15 cellular contexts compared by ENCODE assay signal in genomic region chr17:80888276-80889160, GRCh38.
DNase-seq lines count a peak whose midpoint lies in the region; ATAC-seq lines count a peak whose summit lies in the region.
"Had no signal": no experiment of that assay in that cellular context is flagged by ENCODE, and none has a peak within 500 bp of the region (broad histone marks: within the 10 kb centered on the region; RNA-seq: fewer than 3 reads in every experiment).

No MANE protein-coding gene starts in this region.

- intact Hi-C loops in naive thymus-derived CD4-positive, alpha-beta T cell (cut with micrococcal nuclease) = no loop called here

- no peak overlapping the region for H3K4me3 ChIP-seq in H7 (ENCODE audit: insufficient read depth, low read depth, low read length)
- H3K4me3 ChIP-seq in naive thymus-derived CD4-positive, alpha-beta T cell (ENCODE audit: low read length) = no peak overlapping the region
- H3K4me3 ChIP-seq: SK-N-MC, tibial nerve had no signal

- H3K27ac Mint-ChIP-seq in activated T-cell treated with anti-CD3 and anti-CD28 coated beads, Interleukin-2, amount 50 U/mL, for 72 hours = peak overlapping the region; percentile 20
- H3K27ac Mint-ChIP-seq in activated naive CD8-positive, alpha-beta T cell treated with anti-CD3 and anti-CD28 coated beads for 36 hours = peak overlapping the region; percentile 75
- H3K27ac Mint-ChIP-seq in naive thymus-derived CD4-positive, alpha-beta T cell = peak overlapping the region in 6 of 9 donors; percentile 54 to 88 (median 75)

- peak overlapping the region; percentile 50 to 72 for H3K4me3 Mint-ChIP-seq in activated T-cell treated with anti-CD3 and anti-CD28 coated beads, Interleukin-2, amount 50 U/mL, for 72 hours
- H3K4me3 Mint-ChIP-seq in activated naive CD8-positive, alpha-beta T cell treated with anti-CD3 and anti-CD28 coated beads for 36 hours = peak overlapping the region; percentile 24
- H3K4me3 Mint-ChIP-seq in naive thymus-derived CD4-positive, alpha-beta T cell = peak overlapping the region in 4 of 10 donors; percentile 18 to 75 (median 38)

- peaks cover 38 to 39% of the 10 kb centered on the region in 2 donors for H3K4me1 ChIP-seq in naive thymus-derived CD4-positive, alpha-beta T cell (ENCODE audit: control insufficient read depth in 2 of 2, insufficient read depth in 2 of 2, low read length in 2 of 2)
- H3K4me1 ChIP-seq: tibial nerve had no signal

- H3K9me3 ChIP-seq in naive thymus-derived CD4-positive, alpha-beta T cell (ENCODE audit: control insufficient read depth in 2 of 3, low read length in 3 of 3) = no peaks in the 10 kb centered on the region
- H3K9me3 ChIP-seq: tibial nerve had no signal

- H3K4me1 Mint-ChIP-seq in activated T-cell treated with anti-CD3 and anti-CD28 coated beads, Interleukin-2, amount 50 U/mL, for 72 hours (ENCODE audit: low read depth) = peaks cover 53% of the 10 kb centered on the region
- H3K4me1 Mint-ChIP-seq in activated naive CD8-positive, alpha-beta T cell treated with anti-CD3 and anti-CD28 coated beads for 36 hours = peaks cover 38% of the 10 kb centered on the region
- H3K4me1 Mint-ChIP-seq in naive thymus-derived CD4-positive, alpha-beta T cell = peaks cover 9 to 49% (median 37%) of the 10 kb centered on the region in 7 donors

- CTCF ChIA-PET in naive thymus-derived CD4-positive, alpha-beta T cell (lab: Charles Lee) = interaction anchor here (1.3 kb wide), 1 partner anchor 11 kb away, joined by 3 read pairs; no protein-coding TSS in a partner anchor

- no peak for DNase-seq in activated T-cell treated with anti-CD3 and anti-CD28 coated beads, Interleukin-2, amount 50 U/mL, for 72 hours
- DNase-seq in activated T-cell treated with anti-CD3 and anti-CD28 coated beads, Interleukin-2, amount 50 U/mL, for 48 hours = no peak
- DNase-seq in H7 = peak; percentile 22
- no peak for DNase-seq in activated naive CD8-positive, alpha-beta T cell treated with anti-CD3 and anti-CD28 coated beads for 36 hours
- DNase-seq in naive thymus-derived CD4-positive, alpha-beta T cell = no peak
- DNase-seq in DMS79 treated with DMSO at 0.1 percent for 48 hours (lab: John Stamatoyannopoulos, UW) = no peak
- DNase-seq: Calu3; hypothalamus; naive B cell; OCI-M1; stimulated activated CD4-positive, alpha-beta T cell treated with anti-CD3 and anti-CD28 coated beads, Interleukin-1b, Interleukin-23, amount 100 ng/mL, for 48 hours had no signal

- POLR2A ChIA-PET in naive thymus-derived CD4-positive, alpha-beta T cell (lab: Charles Lee) = interaction anchor here (1.4 kb wide), 1 partner anchor 11 kb away, joined by 4 read pairs; no protein-coding TSS in a partner anchor

- H3K27ac ChIP-seq in naive thymus-derived CD4-positive, alpha-beta T cell (ENCODE audit: low read depth, low read length) = no peak overlapping the region
- H3K27ac ChIP-seq: SK-N-MC, tibial nerve had no signal

- H3K36me3 ChIP-seq in H7 (replicated peaks; ENCODE audit: control insufficient read depth, insufficient read depth, low read length) = no peaks in the 10 kb centered on the region; the same call in 1 of the 2 replicates
- peaks cover 0 to 73% (median 15%) of the 10 kb centered on the region in 3 experiments for H3K36me3 ChIP-seq in naive thymus-derived CD4-positive, alpha-beta T cell (ENCODE audit: control insufficient read depth in 2 of 3, insufficient read depth in 3 of 3, low read length in 3 of 3)

- no peaks in the 10 kb centered on the region for H3K9me3 Mint-ChIP-seq in activated T-cell treated with anti-CD3 and anti-CD28 coated beads, Interleukin-2, amount 50 U/mL, for 72 hours
- no peaks in the 10 kb centered on the region for H3K9me3 Mint-ChIP-seq in activated naive CD8-positive, alpha-beta T cell treated with anti-CD3 and anti-CD28 coated beads for 36 hours
- H3K9me3 Mint-ChIP-seq in naive thymus-derived CD4-positive, alpha-beta T cell = no peaks in the 10 kb centered on the region
- H3K9me3 Mint-ChIP-seq: naive B cell had no signal

- peaks cover 12 to 19% of the 10 kb centered on the region in 2 donors for H3K36me3 Mint-ChIP-seq in activated T-cell treated with anti-CD3 and anti-CD28 coated beads, Interleukin-2, amount 50 U/mL, for 72 hours (ENCODE audit: insufficient read depth in 2 of 2)
- H3K36me3 Mint-ChIP-seq in activated naive CD8-positive, alpha-beta T cell treated with anti-CD3 and anti-CD28 coated beads for 36 hours = peaks cover 44% of the 10 kb centered on the region
- H3K36me3 Mint-ChIP-seq in naive thymus-derived CD4-positive, alpha-beta T cell = peaks cover 0 to 45% (median 12%) of the 10 kb centered on the region in 5 donors

- H3K27me3 ChIP-seq in H7 (ENCODE audit: control insufficient read depth, insufficient read depth, low read length) = no peaks in the 10 kb centered on the region
- no peaks in the 10 kb centered on the region for H3K27me3 ChIP-seq in naive thymus-derived CD4-positive, alpha-beta T cell (ENCODE audit: control insufficient read depth in 2 of 2, insufficient read depth in 2 of 2, low read length in 2 of 2)
- H3K27me3 ChIP-seq: tibial nerve had no signal

- H3K27me3 Mint-ChIP-seq in activated T-cell treated with anti-CD3 and anti-CD28 coated beads, Interleukin-2, amount 50 U/mL, for 72 hours (ENCODE audit: low read depth) = no peaks in the 10 kb centered on the region
- no peaks in the 10 kb centered on the region for H3K27me3 Mint-ChIP-seq in activated naive CD8-positive, alpha-beta T cell treated with anti-CD3 and anti-CD28 coated beads for 36 hours
- H3K27me3 Mint-ChIP-seq in naive thymus-derived CD4-positive, alpha-beta T cell = no peaks in the 10 kb centered on the region
- H3K27me3 Mint-ChIP-seq: naive B cell had no signal

- ATAC-seq in activated T-cell treated with anti-CD3 and anti-CD28 coated beads, Interleukin-2, amount 50 U/mL, for 72 hours (replicated peaks in 1 of 2) = no peak
- no peak for ATAC-seq in naive thymus-derived CD4-positive, alpha-beta T cell
- no peak for ATAC-seq in GM18498 (IDR thresholded peaks at IDR 0.05; ENCODE audit: unreplicated experiment)
- no peak for ATAC-seq in HG02852 (IDR thresholded peaks at IDR 0.05; ENCODE audit: unreplicated experiment)

Comparison
In these comparisons a context has a peak if more than half of its experiments do, and no peak if none do; other contexts are left out.
1. H3K27ac Mint-ChIP-seq: peak in every context shown above with its lines; median percentile 75 in activated naive CD8-positive, alpha-beta T cell treated with anti-CD3 and anti-CD28 coated beads for 36 hours; 75 in naive thymus-derived CD4-positive, alpha-beta T cell; 20 in activated T-cell treated with anti-CD3 and anti-CD28 coated beads, Interleukin-2, amount 50 U/mL, for 72 hours.